Comparison of ENCODE assay signal across 21 cellular contexts in genomic region chr11:15222777-15223176, GRCh38.
"Had no signal": no experiment of that assay in that cellular context is flagged by ENCODE, and none has a peak within 500 bp of the region (broad histone marks: within the 10 kb centered on the region; RNA-seq: fewer than 3 reads in every experiment).

No MANE protein-coding gene starts in this region.

- ATAC-seq: Right ventricle myocardium inferior had no signal

- DNase-seq: activated CD4-positive, alpha-beta memory T cell treated with anti-CD3 and anti-CD28 coated beads, Interleukin-2, amount 10 ng/mL, durations not matched to agents 7 days and 5 days; activated CD4-positive, alpha-beta T cell treated with anti-CD3 and anti-CD28 coated beads, Interleukin-2, amount 50 U/mL, for 1 hour; activated CD4-positive, CD25-positive, alpha-beta regulatory T cell; activated gamma-delta T cell treated with Interleukin-2 at 50 U/mL for 16 hours; activated naive CD4-positive, alpha-beta T cell treated with anti-CD3 and anti-CD28 coated beads, Interleukin-2, amount 10 ng/mL, durations not matched to agents 7 days and 5 days; activated naive CD8-positive, alpha-beta T cell treated with anti-CD3 and anti-CD28 coated beads for 36 hours; activated T-cell treated with anti-CD3 and anti-CD28 coated beads for 4 hours; activated T-cell treated with anti-CD3 and anti-CD28 coated beads, Interleukin-2, amount 50 U/mL, for 48 hours; brain microvascular endothelial cell; MM.1S; NCI-H146; NCI-H2029; NCI-H2171; NCI-H2227 treated with DMSO at 0.1 percent for 48 hours; NCI-H446 treated with DMSO at 0.1 percent for 48 hours; NCI-H526; NCI-H82; T-helper 1 cell had no signal

- H3K36me3 ChIP-seq: brain microvascular endothelial cell had no signal

- H3K4me3 ChIP-seq: SK-N-MC had no signal

- H3K27me3 ChIP-seq: brain microvascular endothelial cell had no signal

- H3K27ac ChIP-seq: brain microvascular endothelial cell, SK-N-MC, VCaP had no signal
